ENCODE assay signal across 9 cellular contexts in the genomic region with DNA sequence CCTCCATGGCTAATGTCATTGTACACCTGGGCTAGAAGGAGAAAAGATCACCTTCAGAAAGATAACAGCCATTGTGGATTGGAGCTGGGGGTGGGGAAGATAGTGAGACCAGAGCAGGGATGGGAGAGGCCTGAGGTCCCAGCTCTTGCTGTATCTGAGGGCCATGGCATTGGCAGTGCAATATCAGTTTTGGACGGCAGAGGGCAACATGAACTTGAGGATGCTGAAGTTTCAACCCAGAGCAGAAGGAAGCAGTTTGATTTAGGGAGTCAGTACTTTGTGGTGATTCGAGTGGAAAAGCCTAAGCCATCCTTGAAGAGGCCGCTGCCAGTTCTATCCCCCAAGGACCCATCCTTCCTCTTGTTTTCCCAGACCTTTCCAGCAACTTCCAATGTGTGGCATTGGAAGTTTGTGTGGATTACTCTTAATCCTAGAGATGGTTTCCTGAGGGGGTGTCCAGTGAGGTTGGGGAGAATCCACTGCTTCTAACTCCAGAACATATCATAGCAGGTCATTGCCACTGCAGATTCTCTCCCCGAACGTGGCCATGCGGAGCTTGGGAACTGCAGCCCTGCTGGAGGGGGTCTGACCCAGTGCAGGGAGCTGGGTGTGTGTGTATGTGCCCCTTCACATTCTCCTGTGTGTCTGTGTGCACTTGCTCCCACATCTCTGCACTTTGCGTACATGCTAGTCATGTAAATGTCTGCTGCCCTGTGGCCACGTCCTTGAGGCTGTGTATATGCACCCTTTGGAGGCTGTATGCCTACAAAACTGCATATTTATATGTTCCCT. TPM values are rescaled to one million over a fixed set of nuclear protein-coding genes. Genes with fewer than 3 reads are reported as not detected.
DNase-seq lines count a peak whose midpoint lies in the region; ATAC-seq and TF ChIP-seq lines count a peak whose summit lies in the region.
"Had no signal": no experiment of that assay in that cellular context is flagged by ENCODE, and none has a peak within 500 bp of the region (broad histone marks: within the 10 kb centered on the region; RNA-seq: fewer than 3 reads in every experiment).

No MANE protein-coding gene starts in this region.

- no peak overlapping the region for H3K27ac Mint-ChIP-seq in activated CD4-positive, alpha-beta T cell treated with anti-CD3 and anti-CD28 coated beads, Interleukin-2, amount 10 ng/mL, durations not matched to agents 7 days and 5 days

- no peaks in the 10 kb centered on the region for H3K27me3 Mint-ChIP-seq in activated CD4-positive, alpha-beta T cell treated with anti-CD3 and anti-CD28 coated beads, Interleukin-2, amount 10 ng/mL, durations not matched to agents 7 days and 5 days

- TF ChIP-seq CTCF in lower leg skin (IDR thresholded peaks at IDR 0.05) = peak in 1 of 3 donors; percentile 71

- intact Hi-C loops in lower leg skin (cut with DNase I; ENCODE audit: low total_unique reads) = loop anchor here (2.0 kb wide), 1 partner anchor 58 kb away; no protein-coding TSS in a partner anchor

- POLR2A ChIA-PET in activated CD4-positive, alpha-beta T cell treated with anti-CD3 and anti-CD28 coated beads, Interleukin-2, amount 10 ng/mL, durations not matched to agents 7 days and 5 days (lab: Charles Lee) = interaction anchor here (1.3 kb wide), 1 partner anchor 58 kb away, joined by 3 read pairs; no protein-coding TSS in a partner anchor

- DNase-seq in COLO829 (ENCODE audit: low spot score) (peak; percentile 87), NCI-H526 (lab: John Stamatoyannopoulos, UW) (peak; percentile 71 to 88), dedifferentiated amniotic fluid mesenchymal stem cell (ENCODE audit: extremely low spot score) (peak; percentile 76), lower leg skin (ENCODE audit: low spot score in 2 of 2) (peak; percentile 78 to 95)
- DNase-seq in activated CD4-positive, alpha-beta T cell treated with anti-CD3 and anti-CD28 coated beads, Interleukin-2, amount 10 ng/mL, durations not matched to agents 7 days and 5 days = peak; percentile 78
- peak; percentile 43 to 75 (median 44) for DNase-seq in stimulated activated CD4-positive, alpha-beta T cell treated with anti-CD3 and anti-CD28 coated beads, TNF-alpha, amount 100 ng/mL, for 24 hours (ENCODE audit: low read depth in 3 of 3)

- no peak for TF ChIP-seq POLR2A in lower leg skin (IDR thresholded peaks at IDR 0.05)

- H3K9me3 Mint-ChIP-seq in activated CD4-positive, alpha-beta T cell treated with anti-CD3 and anti-CD28 coated beads, Interleukin-2, amount 10 ng/mL, durations not matched to agents 7 days and 5 days = no peaks in the 10 kb centered on the region

- no peak overlapping the region for H3K4me3 Mint-ChIP-seq in activated CD4-positive, alpha-beta T cell treated with anti-CD3 and anti-CD28 coated beads, Interleukin-2, amount 10 ng/mL, durations not matched to agents 7 days and 5 days

- 44 to 48% methylated on average over 8 of the region's 8 CpGs for WGBS in lower leg skin, 2 donors

- ATAC-seq in HG02885 (IDR thresholded peaks at IDR 0.05; ENCODE audit: poor library complexity, unreplicated experiment) (peak; percentile 71), HG02981 (IDR thresholded peaks at IDR 0.05; ENCODE audit: unreplicated experiment) (no peak)

- H3K36me3 Mint-ChIP-seq in activated CD4-positive, alpha-beta T cell treated with anti-CD3 and anti-CD28 coated beads, Interleukin-2, amount 10 ng/mL, durations not matched to agents 7 days and 5 days (ENCODE audit: low read depth) = no peaks in the 10 kb centered on the region

- no peak overlapping the region for H3K4me3 ChIP-seq in lower leg skin (ENCODE audit: low read depth, poor library complexity, severe bottlenecking)

- peaks cover 2% of the 10 kb centered on the region for H3K4me1 Mint-ChIP-seq in activated CD4-positive, alpha-beta T cell treated with anti-CD3 and anti-CD28 coated beads, Interleukin-2, amount 10 ng/mL, durations not matched to agents 7 days and 5 days

- CTCF ChIA-PET in activated CD4-positive, alpha-beta T cell treated with anti-CD3 and anti-CD28 coated beads, Interleukin-2, amount 10 ng/mL, durations not matched to agents 7 days and 5 days (lab: Charles Lee) = interaction anchor here (0.6 to 7.9 kb wide), 13 partner anchors 10 to 618 kb away, joined by 3 to 73 read pairs (median 4); no protein-coding TSS in a partner anchor

RNA-seq across cellular contexts. Expression of gene SLC26A9, which starts 24.1 kb away (rescaled TPM):
- not detected for total RNA-seq in activated CD4-positive, alpha-beta T cell treated with anti-CD3 and anti-CD28 coated beads, Interleukin-2, amount 10 ng/mL, durations not matched to agents 7 days and 5 days
- total RNA-seq in lower leg skin = 10 to 100 TPM in 1 of 4 donors, 1 to 10 TPM in 3; 2.7 to 14.8 (median 5.4) TPM
- total RNA-seq: T-helper 1 cell treated with Interleukin-12 subunit alpha and Interleukin-12 subunit beta and Interleukin-4 antibody, amounts not matched to agents 30 ng/mL and 1 ng/mL, for 36 hours had no signal
